10 cellular contexts compared by ENCODE assay signal in genomic region chr1:59718064-59718988, GRCh38.
DNase-seq lines count a peak whose midpoint lies in the region; ATAC-seq and TF ChIP-seq lines count a peak whose summit lies in the region.
"Had no signal": no experiment of that assay in that cellular context is flagged by ENCODE, and none has a peak within 500 bp of the region (broad histone marks: within the 10 kb centered on the region; RNA-seq: fewer than 3 reads in every experiment).

No MANE protein-coding gene starts in this region.

- WGBS in esophagus muscularis mucosa: 84% methylated on average over 7 of the region's 7 CpGs
- 85 to 90% (median 85%) methylated on average over 7 of the region's 7 CpGs for WGBS in psoas muscle, 3 donors
- 92 to 93% methylated on average over 7 of the region's 7 CpGs for WGBS in aorta, 2 donors

- intact Hi-C loops in esophagus muscularis mucosa (cut with DNase I): no loop called here
- intact Hi-C loops in psoas muscle (cut with DNase I): no loop called here
- intact Hi-C loops in aorta (cut with DNase I): no loop called here

- ATAC-seq in psoas muscle (peak; percentile 43 to 77 (median 70)), HG03025 (IDR thresholded peaks at IDR 0.05; ENCODE audit: low FRiP score, unreplicated experiment) (no peak), aorta (ENCODE audit: low FRiP score) (no peak)

- H3K27me3 ChIP-seq in esophagus muscularis mucosa (no peaks in the 10 kb centered on the region), psoas muscle (ENCODE audit: insufficient read depth in 3 of 3, low read length in 2 of 3) (no peaks in the 10 kb centered on the region), aorta (ENCODE audit: control insufficient read depth in 1 of 2, insufficient read depth in 2 of 2, low read length in 1 of 2) (no peaks in the 10 kb centered on the region)

- TF ChIP-seq CTCF in GM12874 (IDR thresholded peaks at IDR 0.05; ENCODE audit: insufficient read depth, low read depth, low read length): peak; percentile 25; the same call in 1 of the 2 replicates
- peak; percentile 21 to 43 (median 40) for TF ChIP-seq CTCF in esophagus muscularis mucosa (IDR thresholded peaks at IDR 0.05)
- TF ChIP-seq CTCF in psoas muscle (IDR thresholded peaks at IDR 0.05): no peak

- H3K9me3 ChIP-seq in esophagus muscularis mucosa (no peaks in the 10 kb centered on the region), psoas muscle (no peaks in the 10 kb centered on the region), aorta (ENCODE audit: control insufficient read depth, low read length) (no peaks in the 10 kb centered on the region)

- no peak for TF ChIP-seq EP300 in esophagus muscularis mucosa (IDR thresholded peaks at IDR 0.05)

- DNase-seq in NCI-H526 (lab: John Stamatoyannopoulos, UW) (peak; percentile 18 to 63), esophagus muscularis mucosa (ENCODE audit: extremely low spot score) (no peak), psoas muscle (no peak), NCI-H187 (lab: John Stamatoyannopoulos, UW) (no peak), aorta (no peak)
- DNase-seq in stimulated activated naive CD4-positive, alpha-beta T cell (lab: John Stamatoyannopoulos, UW): no peak
- DNase-seq: activated naive CD4-positive, alpha-beta T cell treated with anti-CD3 and anti-CD28 coated beads, Interleukin-2, amount 10 ng/mL, durations not matched to agents 7 days and 5 days; SHP77 treated with DMSO at 0.1 percent for 48 hours had no signal

- no peak for TF ChIP-seq POLR2A in esophagus muscularis mucosa (IDR thresholded peaks at IDR 0.05; ENCODE audit: low read depth)

- H3K4me1 ChIP-seq in esophagus muscularis mucosa: peaks cover 0 to 9% (median 4%) of the 10 kb centered on the region in 4 donors
- H3K4me1 ChIP-seq in psoas muscle: peaks cover 27% of the 10 kb centered on the region
- H3K4me1 ChIP-seq in aorta (ENCODE audit: control insufficient read depth in 1 of 2, insufficient read depth in 2 of 2, low read length in 2 of 2): no peaks in the 10 kb centered on the region

- no peaks in the 10 kb centered on the region for H3K36me3 ChIP-seq in esophagus muscularis mucosa
- no peaks in the 10 kb centered on the region for H3K36me3 ChIP-seq in psoas muscle (ENCODE audit: insufficient read depth in 1 of 2, low read depth in 1 of 2)
- no peaks in the 10 kb centered on the region for H3K36me3 ChIP-seq in aorta (ENCODE audit: control insufficient read depth in 1 of 2, insufficient read depth in 2 of 2, low read length in 1 of 2)

- H3K4me3 ChIP-seq in esophagus muscularis mucosa (no peak overlapping the region), psoas muscle (no peak overlapping the region), aorta (ENCODE audit: low read length in 2 of 2) (no peak overlapping the region)

- no peak overlapping the region for H3K27ac ChIP-seq in esophagus muscularis mucosa (replicated peaks in 1 of 4)
- H3K27ac ChIP-seq in psoas muscle: peak overlapping the region; percentile 74
- H3K27ac ChIP-seq in aorta (ENCODE audit: low read depth in 1 of 2, low read length in 2 of 2): no peak overlapping the region

Comparison
In these comparisons a context has a peak if more than half of its experiments do, and no peak if none do; other contexts are left out.
1. DNase-seq: peak in NCI-H526 (2 of 2); none in esophagus muscularis mucosa (single experiment), psoas muscle (0 of 2), NCI-H187 (0 of 2), stimulated activated naive CD4-positive, alpha-beta T cell (0 of 6) and aorta (0 of 2).
2. ATAC-seq: peak in psoas muscle (4 of 4); none in HG03025 (single experiment) and aorta (single experiment).